ENCODE assay signal across 15 cellular contexts in genomic region chr13:43698743-43699142, GRCh38.
DNase-seq lines count a peak whose midpoint lies in the region; ATAC-seq and TF ChIP-seq lines count a peak whose summit lies in the region.
"Had no signal": no experiment of that assay in that cellular context is flagged by ENCODE, and none has a peak within 500 bp of the region (broad histone marks: within the 10 kb centered on the region; RNA-seq: fewer than 3 reads in every experiment).

No MANE protein-coding gene starts in this region.

- no peak overlapping the region for H3K4me3 ChIP-seq in AG10803 (ENCODE audit: low read length)
- H3K4me3 ChIP-seq in fibroblast of the aortic adventitia (ENCODE audit: low read depth, low read length), result no peak overlapping the region
- no peak overlapping the region for H3K4me3 ChIP-seq in neuronal stem cell (ENCODE audit: low read length in 2 of 2)

- no peaks in the 10 kb centered on the region for H3K27me3 ChIP-seq in neuronal stem cell (ENCODE audit: control insufficient read depth in 3 of 3, insufficient read depth in 3 of 3, low read depth in 1 of 3, low read length in 3 of 3)
- H3K27me3 ChIP-seq: neutrophil had no signal

- no peak overlapping the region for H3K23ac ChIP-seq in neuronal stem cell (ENCODE audit: low read depth, low read length, poor library complexity)

- no peaks in the 10 kb centered on the region for H3K36me3 ChIP-seq in neuronal stem cell (replicated peaks in 1 of 2; ENCODE audit: control insufficient read depth in 2 of 2, insufficient read depth in 2 of 2, low read length in 2 of 2)
- H3K36me3 ChIP-seq: neutrophil had no signal

- H4K8ac ChIP-seq in neuronal stem cell (ENCODE audit: low read depth, low read length), result no peak overlapping the region

- no peaks in the 10 kb centered on the region for H3K36me3 Mint-ChIP-seq in activated T-helper 17 cell treated with anti-CD3 and anti-CD28 coated beads, Interleukin-2, amount 50 U/mL, for 72 hours (ENCODE audit: low read depth)
- H3K36me3 Mint-ChIP-seq in activated CD4-positive, alpha-beta memory T cell treated with anti-CD3 and anti-CD28 coated beads for 36 hours, result no peaks in the 10 kb centered on the region

- no peak for TF ChIP-seq CTCF in AG10803 (conservative IDR thresholded peaks at IDR 0.05; ENCODE audit: low read length)
- no peak for TF ChIP-seq CTCF in fibroblast of the aortic adventitia (IDR thresholded peaks at IDR 0.05; ENCODE audit: insufficient read depth, low read length)

- peak; percentile 59 for ATAC-seq in activated T-helper 17 cell treated with anti-CD3 and anti-CD28 coated beads, Interleukin-2, amount 50 U/mL, for 72 hours (replicated peaks)

- peaks cover 9% of the 10 kb centered on the region for H3K27me3 Mint-ChIP-seq in activated T-helper 17 cell treated with anti-CD3 and anti-CD28 coated beads, Interleukin-2, amount 50 U/mL, for 72 hours
- H3K27me3 Mint-ChIP-seq in activated CD4-positive, alpha-beta memory T cell treated with anti-CD3 and anti-CD28 coated beads for 36 hours, result peaks cover 6% of the 10 kb centered on the region

- no peak overlapping the region for H3K27ac Mint-ChIP-seq in activated T-helper 17 cell treated with anti-CD3 and anti-CD28 coated beads, Interleukin-2, amount 50 U/mL, for 72 hours
- H3K27ac Mint-ChIP-seq in activated CD4-positive, alpha-beta memory T cell treated with anti-CD3 and anti-CD28 coated beads for 36 hours, result no peak overlapping the region

- no peak overlapping the region for H3K14ac ChIP-seq in neuronal stem cell (ENCODE audit: low read length)

- no peak overlapping the region for H3K4me2 ChIP-seq in neuronal stem cell (ENCODE audit: insufficient read depth, low read length, poor library complexity, severe bottlenecking)

- H2BK12ac ChIP-seq in neuronal stem cell (ENCODE audit: low read length), result no peak overlapping the region

- peak overlapping the region; percentile 38 for H2AFZ ChIP-seq in neuronal stem cell (ENCODE audit: low read length)

- no peak overlapping the region for H2BK120ac ChIP-seq in neuronal stem cell (ENCODE audit: low read depth, low read length)

- POLR2A ChIA-PET in activated CD4-positive, alpha-beta memory T cell treated with anti-CD3 and anti-CD28 coated beads for 36 hours (lab: Charles Lee), result no interaction called here

- no peak overlapping the region for H3K4ac ChIP-seq in neuronal stem cell (ENCODE audit: low read length)

- H3K18ac ChIP-seq in neuronal stem cell (ENCODE audit: low read length), result no peak overlapping the region

- no peak overlapping the region for H4K91ac ChIP-seq in neuronal stem cell (ENCODE audit: low read depth, low read length, poor library complexity)

- no peak overlapping the region for H3K27ac ChIP-seq in neuronal stem cell (replicated peaks; ENCODE audit: low read length)
- H3K27ac ChIP-seq: neutrophil had no signal

- H2BK15ac ChIP-seq in neuronal stem cell (ENCODE audit: low read length), result no peak overlapping the region

- no peaks in the 10 kb centered on the region for H3K79me1 ChIP-seq in neuronal stem cell (ENCODE audit: low read depth, low read length)

- no peaks in the 10 kb centered on the region for H3K9me3 Mint-ChIP-seq in activated T-helper 17 cell treated with anti-CD3 and anti-CD28 coated beads, Interleukin-2, amount 50 U/mL, for 72 hours
- H3K9me3 Mint-ChIP-seq in activated CD4-positive, alpha-beta memory T cell treated with anti-CD3 and anti-CD28 coated beads for 36 hours, result no peaks in the 10 kb centered on the region

- WGBS in neuronal stem cell (ENCODE audit: extremely low coverage in 2 of 2, insufficient read length in 2 of 2, insufficient replicate concordance in 1 of 2), 2 donors, result no CpG with 5 or more reads among the region's 2 CpGs

- DNase-seq in AG10803 (ENCODE audit: low read depth) (peak; percentile 36), fibroblast of the aortic adventitia (ENCODE audit: low read depth) (peak; percentile 61), neuronal stem cell (ENCODE audit: low spot score) (no peak), SW 1271 (lab: John Stamatoyannopoulos, UW) (no peak), activated gamma-delta T cell treated with Interleukin-2 at 50 U/mL for 16 hours (no peak)
- no peak for DNase-seq in activated CD4-positive, alpha-beta memory T cell treated with anti-CD3 and anti-CD28 coated beads for 36 hours
- no peak for DNase-seq in activated T-cell treated with anti-CD3 and anti-CD28 coated beads, Interleukin-2, amount 50 U/mL, for 1 hour
- DNase-seq: activated CD4-positive, alpha-beta T cell treated with anti-CD3 and anti-CD28 coated beads, Interleukin-2, amount 50 U/mL, for 1 hour; activated effector memory CD4-positive, alpha-beta T cell treated with anti-CD3 and anti-CD28 coated beads, Interleukin-2, amount 50 U/mL, for 16 hours; DMS79; GOT3; NCI-H510A; T-helper 9 cell had no signal

- intact Hi-C loops in activated CD4-positive, alpha-beta memory T cell treated with anti-CD3 and anti-CD28 coated beads for 36 hours (cut with micrococcal nuclease), result no loop called here

- CTCF ChIA-PET in activated CD4-positive, alpha-beta memory T cell treated with anti-CD3 and anti-CD28 coated beads for 36 hours (lab: Charles Lee), result no interaction called here

- H2AK5ac ChIP-seq in neuronal stem cell (ENCODE audit: low read depth, low read length), result no peak overlapping the region

- no peak overlapping the region for H2BK5ac ChIP-seq in neuronal stem cell (ENCODE audit: low read length)

- H3K9me3 ChIP-seq in neuronal stem cell (replicated peaks in 1 of 2; ENCODE audit: control insufficient read depth in 2 of 2, insufficient read depth in 1 of 2, low read depth in 1 of 2, low read length in 2 of 2), result no peaks in the 10 kb centered on the region
- H3K9me3 ChIP-seq: neutrophil had no signal

- H3K4me3 Mint-ChIP-seq in activated T-helper 17 cell treated with anti-CD3 and anti-CD28 coated beads, Interleukin-2, amount 50 U/mL, for 72 hours, result no peak overlapping the region
- H3K4me3 Mint-ChIP-seq in activated CD4-positive, alpha-beta memory T cell treated with anti-CD3 and anti-CD28 coated beads for 36 hours, result no peak overlapping the region

- H3K4me1 Mint-ChIP-seq in activated T-helper 17 cell treated with anti-CD3 and anti-CD28 coated beads, Interleukin-2, amount 50 U/mL, for 72 hours, result no peaks in the 10 kb centered on the region
- no peaks in the 10 kb centered on the region for H3K4me1 Mint-ChIP-seq in activated CD4-positive, alpha-beta memory T cell treated with anti-CD3 and anti-CD28 coated beads for 36 hours (ENCODE audit: low read depth)

- peaks cover 0 to 2% of the 10 kb centered on the region in 2 donors for H3K4me1 ChIP-seq in neuronal stem cell (ENCODE audit: control insufficient read depth in 2 of 2, insufficient read depth in 1 of 2, low read depth in 1 of 2, low read length in 2 of 2)

- H3K9ac ChIP-seq in neuronal stem cell (ENCODE audit: low read depth, low read length, poor library complexity), result no peak overlapping the region

Comparison
In these comparisons a context has a peak if more than half of its experiments do, and no peak if none do; other contexts are left out.
1. DNase-seq: peak in AG10803 (single experiment) and fibroblast of the aortic adventitia (single experiment); none in neuronal stem cell (single experiment), SW 1271 (0 of 2), activated CD4-positive, alpha-beta memory T cell treated with anti-CD3 and anti-CD28 coated beads for 36 hours (single experiment), activated gamma-delta T cell treated with Interleukin-2 at 50 U/mL for 16 hours (single experiment) and activated T-cell treated with anti-CD3 and anti-CD28 coated beads, Interleukin-2, amount 50 U/mL, for 1 hour (single experiment).